ENCODE assay signal across 12 cellular contexts in genomic region chr3:65596511-65597224, GRCh38.
DNase-seq lines count a peak whose midpoint lies in the region; ATAC-seq and TF ChIP-seq lines count a peak whose summit lies in the region.
"Had no signal": no experiment of that assay in that cellular context is flagged by ENCODE, and none has a peak within 500 bp of the region (broad histone marks: within the 10 kb centered on the region; RNA-seq: fewer than 3 reads in every experiment).

No MANE protein-coding gene starts in this region.

- TF ChIP-seq CTCF in foreskin fibroblast (IDR thresholded peaks at IDR 0.05; ENCODE audit: low read depth, low read length) = no peak

- H3K4me3 ChIP-seq in foreskin fibroblast (ENCODE audit: low read depth in 1 of 2, low read length in 2 of 2) = peak overlapping the region; percentile 29 to 46

- DNase-seq in DMS 273 (lab: John Stamatoyannopoulos, UW; ENCODE audit: unreplicated experiment) = peak; percentile 82
- peak; percentile 83 for DNase-seq in NCI-H69 (lab: John Stamatoyannopoulos, UW)
- DNase-seq in foreskin fibroblast = no peak
- peak in 7 of 10 donors; percentile 31 to 86 (median 39) for DNase-seq in posterior cingulate gyrus
- DNase-seq in effector CD8-positive, alpha-beta T cell (lab: John Stamatoyannopoulos, UW) = no peak
- DNase-seq: activated naive CD4-positive, alpha-beta T cell; CD8-positive, alpha-beta T cell; NCI-H1436; T-helper 9 cell had no signal

- intact Hi-C loops in posterior cingulate gyrus (cut with DNase I) = loop anchor here (5.0 to 10.0 kb wide), 2 partner anchors 76 to 112 kb away; no protein-coding TSS in a partner anchor

- ATAC-seq in GM18502 (IDR thresholded peaks at IDR 0.05; ENCODE audit: poor library complexity, unreplicated experiment) = no peak
- no peak for ATAC-seq in HG03342 (IDR thresholded peaks at IDR 0.05; ENCODE audit: unreplicated experiment)
- ATAC-seq in GM18519 (IDR thresholded peaks at IDR 0.05; ENCODE audit: low FRiP score, unreplicated experiment) = no peak
- ATAC-seq: CD8-positive, alpha-beta T cell had no signal

Comparison
In these comparisons a context has a peak if more than half of its experiments do, and no peak if none do; other contexts are left out.
1. DNase-seq: peak in DMS 273 (single experiment), NCI-H69 (single experiment) and posterior cingulate gyrus (7 of 10); none in foreskin fibroblast (0 of 2) and effector CD8-positive, alpha-beta T cell (single experiment).